ENCODE assay signal across 8 cellular contexts in genomic region chr11:35662649-35663407, GRCh38. TPM values are rescaled to one million over a fixed set of nuclear protein-coding genes. Genes with fewer than 3 reads are reported as not detected.
DNase-seq lines count a peak whose midpoint lies in the region; ATAC-seq and TF ChIP-seq lines count a peak whose summit lies in the region.

Gene TRIM44, plus strand, starts transcription at chr11:35662775. Its CDS starts 337 bp downstream, at chr11:35663112.

- H3K27me3 ChIP-seq in RWPE2 (ENCODE audit: insufficient read depth, poor library complexity, severe bottlenecking) (no peaks in the 10 kb centered on the region), neural cell (ENCODE audit: insufficient read depth, low read depth, low read length) (no peaks in the 10 kb centered on the region), stomach (peaks cover 0 to 3% (median 0%) of the 10 kb centered on the region in 3 donors)

- intact Hi-C loops in stomach (cut with DNase I; ENCODE audit: low total_unique reads), result no loop called here

- H3K9me2 ChIP-seq in neural cell (ENCODE audit: insufficient read depth, low read length), result no peaks in the 10 kb centered on the region

- no peaks in the 10 kb centered on the region for H4K20me1 ChIP-seq in neural cell (ENCODE audit: insufficient read depth)

- H3K27ac ChIP-seq in RWPE2 (ENCODE audit: poor library complexity, severe bottlenecking) (peak within 1 kb of the TSS; percentile 89), neural cell (ENCODE audit: low read length) (peak within 1 kb of the TSS; percentile 77), stomach (peak within 1 kb of the TSS; percentile 96 to 98 (median 97))

- no peaks in the 10 kb centered on the region for H3F3A ChIP-seq in neural cell (ENCODE audit: insufficient read depth, low read length, poor library complexity, severe bottlenecking)

- H3K4me1 ChIP-seq in RWPE2 (ENCODE audit: insufficient read depth, poor library complexity, severe bottlenecking), result peaks cover 23% of the 10 kb centered on the region
- H3K4me1 ChIP-seq in stomach, result peaks cover 15 to 30% (median 27%) of the 10 kb centered on the region in 4 donors

- H3K27me3 Mint-ChIP-seq in IgD-negative memory B cell, result peaks cover 4% of the 10 kb centered on the region

- TF ChIP-seq EP300 in neural cell (conservative IDR thresholded peaks at IDR 0.05; ENCODE audit: poor library complexity, severe bottlenecking) (peak; percentile 41), stomach (IDR thresholded peaks at IDR 0.05) (no peak)

- peaks cover 47% of the 10 kb centered on the region for H3K79me2 ChIP-seq in neural cell (replicated peaks; ENCODE audit: insufficient read depth, low read length)

- H3K36me3 ChIP-seq in RWPE2 (ENCODE audit: low read depth), result peaks cover 39% of the 10 kb centered on the region
- no peaks in the 10 kb centered on the region for H3K36me3 ChIP-seq in neural cell (ENCODE audit: insufficient read depth, low read length)
- peaks cover 0 to 8% (median 0%) of the 10 kb centered on the region in 4 donors for H3K36me3 ChIP-seq in stomach

- TF ChIP-seq CTCF in RWPE2 (IDR thresholded peaks at IDR 0.05; ENCODE audit: poor library complexity, severe bottlenecking) (no peak), neural cell (IDR thresholded peaks at IDR 0.05; ENCODE audit: poor library complexity, severe bottlenecking) (no peak), stomach (IDR thresholded peaks at IDR 0.05) (no peak)

- H3K9me3 Mint-ChIP-seq in IgD-negative memory B cell, result peaks cover 4 to 26% (median 16%) of the 10 kb centered on the region in 3 donors

- peak; percentile 39 for TF ChIP-seq RAD21 in neural cell (conservative IDR thresholded peaks at IDR 0.05)

- ATAC-seq in GM21529 (IDR thresholded peaks at IDR 0.05; ENCODE audit: unreplicated experiment) (peak; percentile 92), RWPE2 (ENCODE audit: low read depth) (peak; percentile 73)

- peaks cover 15% of the 10 kb centered on the region for H3K36me3 Mint-ChIP-seq in IgD-negative memory B cell

- H3K4me3 Mint-ChIP-seq in IgD-negative memory B cell, result peak within 1 kb of the TSS; percentile 95 to 100 (median 98)

- WGBS in stomach, 5 donors, result 2 to 4% (median 3%) methylated on average over 27 to 81 of the region's 82 CpGs

- H3K27ac Mint-ChIP-seq in IgD-negative memory B cell, result peak within 1 kb of the TSS; percentile 93 to 99 (median 97)

- H3K4me1 Mint-ChIP-seq in IgD-negative memory B cell, result peaks cover 33 to 44% (median 43%) of the 10 kb centered on the region in 3 donors

- peak within 1 kb of the TSS; percentile 84 for H2AFZ ChIP-seq in neural cell (ENCODE audit: low read depth, low read length)

- H3K9me3 ChIP-seq in RWPE2 (ENCODE audit: severe bottlenecking) (peaks cover 4% of the 10 kb centered on the region), neural cell (ENCODE audit: low read length) (peaks cover 3% of the 10 kb centered on the region), stomach (peaks cover 0 to 25% (median 9%) of the 10 kb centered on the region in 4 donors)

- DNase-seq in DMS53 treated with DMSO at 0.1 percent for 48 hours (lab: John Stamatoyannopoulos, UW; ENCODE audit: unreplicated experiment) (peak; percentile 53), RWPE2 (ENCODE audit: low spot score) (peak; percentile 75), fibroblast of the conjunctiva (ENCODE audit: low read depth) (peak; percentile 54), stomach (peak; percentile 86)
- peak; percentile 70 for DNase-seq in activated effector memory CD4-positive, alpha-beta T cell treated with Interleukin-2 at 50 U/mL for 16 hours

- no peak for TF ChIP-seq POLR2A in stomach (IDR thresholded peaks at IDR 0.05)

- H3K9ac ChIP-seq in neural cell (ENCODE audit: low read length), result peak within 1 kb of the TSS; percentile 74

- H3K4me3 ChIP-seq in RWPE2 (ENCODE audit: severe bottlenecking) (peak within 1 kb of the TSS; percentile 57), neural cell (ENCODE audit: low read length) (peak within 1 kb of the TSS; percentile 81), stomach (peak within 1 kb of the TSS; percentile 66 to 85 (median 82))

- peak within 1 kb of the TSS; percentile 81 for H3K4me2 ChIP-seq in neural cell (ENCODE audit: low read length)

TF ChIP-seq in neural cell, 6 proteins besides CTCF, POLR2A, EP300 and RAD21:
- peak; percentile 54 for TF ChIP-seq MXI1 (conservative IDR thresholded peaks at IDR 0.05; ENCODE audit: poor library complexity, severe bottlenecking)
- peak; percentile 34 for TF ChIP-seq SMC3 (conservative IDR thresholded peaks at IDR 0.05; ENCODE audit: poor library complexity)
- TF ChIP-seq EZH2 (IDR thresholded peaks at IDR 0.05; ENCODE audit: borderline replicate concordance, insufficient read depth, low read length, poor library complexity, severe bottlenecking), result no peak
- peak; percentile 61 for TF ChIP-seq POLR2AphosphoS5 (IDR thresholded peaks at IDR 0.05)

RNA-seq across cellular contexts. Expression of gene TRIM44, which starts in this region (rescaled TPM):
- 42.0 TPM for polyA plus RNA-seq in IgD-negative memory B cell
- polyA plus RNA-seq in neural cell, result 14.9 and 17.1 TPM in 2 replicates
- polyA minus RNA-seq in neural cell, result 21.4 and 26.7 TPM in 2 replicates
- total RNA-seq in stomach, result 10 to 100 TPM; 14.5 to 65.3 (median 40.6) TPM
- polyA plus RNA-seq in stomach, result 10 to 100 TPM in 2 of 3 donors, 1 to 10 TPM in 1; 5.1 to 15.1 (median 13.1) TPM

Comparison
In these comparisons a context has a peak if more than half of its experiments do, and no peak if none do; other contexts are left out.
1. Peak in every context shown above with its lines: DNase-seq, ATAC-seq, H3K4me3 ChIP-seq and H3K27ac ChIP-seq.